8 cellular contexts compared by ENCODE assay signal in the genomic region with DNA sequence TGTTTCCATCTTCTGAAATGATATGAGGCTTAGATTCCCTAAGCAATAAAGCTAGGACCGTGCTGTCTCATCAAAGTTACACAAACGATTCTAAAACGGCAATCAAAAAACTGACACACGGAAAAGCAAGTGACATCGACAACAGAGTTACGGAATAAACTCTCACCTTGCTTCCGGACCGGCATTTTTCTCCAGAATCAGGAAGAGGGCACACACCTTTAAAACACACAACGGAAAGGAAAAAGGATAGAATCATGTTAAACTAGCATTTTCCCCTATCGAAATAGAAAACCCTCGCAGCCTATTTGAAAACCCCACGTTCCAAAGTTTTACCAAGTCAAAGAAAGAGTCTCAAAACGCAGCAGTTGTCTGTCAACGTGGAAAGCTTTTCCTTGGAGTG. TPM values are rescaled to one million over a fixed set of nuclear protein-coding genes. Genes with fewer than 3 reads are reported as not detected.
DNase-seq lines count a peak whose midpoint lies in the region; ATAC-seq and TF ChIP-seq lines count a peak whose summit lies in the region.

No MANE protein-coding gene starts in this region.

- TF ChIP-seq POLR2A in right lobe of liver (IDR thresholded peaks at IDR 0.05): no peak

- ATAC-seq in right lobe of liver: no peak

- H3K27ac ChIP-seq in ascending aorta (peak overlapping the region; percentile 89 to 91), right lobe of liver (peak overlapping the region; percentile 66 to 92 (median 83))

- H3K36me3 Mint-ChIP-seq in type B pancreatic cell: peaks cover 14% of the 10 kb centered on the region

- H3K4me3 ChIP-seq in AG10803 (ENCODE audit: low read length): peak overlapping the region; percentile 85
- H3K4me3 ChIP-seq in HFF-Myc (replicated peaks; ENCODE audit: low read depth, low read length): peak overlapping the region; percentile 77
- peak overlapping the region; percentile 87 to 98 for H3K4me3 ChIP-seq in ascending aorta
- H3K4me3 ChIP-seq in right lobe of liver: peak overlapping the region; percentile 93 to 98 (median 94)

- no peaks in the 10 kb centered on the region for H3K9me3 Mint-ChIP-seq in type B pancreatic cell

- H3K4me1 Mint-ChIP-seq in type B pancreatic cell (ENCODE audit: unreplicated experiment): peaks cover 22% of the 10 kb centered on the region

- no peak for TF ChIP-seq CTCF in AG10803 (conservative IDR thresholded peaks at IDR 0.05; ENCODE audit: low read length)
- TF ChIP-seq CTCF in HFF-Myc (IDR thresholded peaks at IDR 0.05; ENCODE audit: low read depth, low read length, missing control alignments): no peak
- no peak for TF ChIP-seq CTCF in ascending aorta (IDR thresholded peaks at IDR 0.05)
- no peak for TF ChIP-seq CTCF in right lobe of liver (IDR thresholded peaks at IDR 0.05)
- TF ChIP-seq CTCF in type B pancreatic cell (conservative IDR thresholded peaks at IDR 0.05): no peak

- H3K9me3 ChIP-seq in ascending aorta: no peaks in the 10 kb centered on the region
- H3K9me3 ChIP-seq in right lobe of liver: no peaks in the 10 kb centered on the region

- H3K27me3 ChIP-seq in ascending aorta (no peaks in the 10 kb centered on the region), right lobe of liver (no peaks in the 10 kb centered on the region)

- no peaks in the 10 kb centered on the region for H3K27me3 Mint-ChIP-seq in type B pancreatic cell

- H3K4me1 ChIP-seq in ascending aorta: peaks cover 0 to 14% of the 10 kb centered on the region in 2 donors
- peaks cover 0 to 22% (median 3%) of the 10 kb centered on the region in 4 donors for H3K4me1 ChIP-seq in right lobe of liver

- intact Hi-C loops in ascending aorta (cut with DNase I) (loop anchor here (5.0 kb wide), 4 partner anchors 55 to 1855 kb away; partner anchors contain the start of gene ACAP2), right lobe of liver (cut with DNase I) (no loop called here)

- H3K4me3 Mint-ChIP-seq in type B pancreatic cell: peak overlapping the region; percentile 96

- peak overlapping the region; percentile 94 for H3K27ac Mint-ChIP-seq in type B pancreatic cell

- no peaks in the 10 kb centered on the region for H3K36me3 ChIP-seq in ascending aorta
- peaks cover 0 to 9% (median 4%) of the 10 kb centered on the region in 4 donors for H3K36me3 ChIP-seq in right lobe of liver

- 0% methylated on average over 14 of the region's 14 CpGs for WGBS in right lobe of liver (ENCODE audit: insufficient coverage, low coverage, low lambda C conversion rate, missing lambda C conversion rate)

- DNase-seq in AG10803 (ENCODE audit: low read depth) (no peak), HFF-Myc (ENCODE audit: extremely low read depth, low read depth) (no peak), ascending aorta (ENCODE audit: low spot score in 2 of 2) (no peak), right lobe of liver (no peak), type B pancreatic cell (ENCODE audit: extremely low spot score, unreplicated experiment) (no peak), NCI-H2081 treated with DMSO at 0.1 percent for 48 hours (lab: John Stamatoyannopoulos, UW) (no peak), SKM-1 treated with dmso at 0.1 percent for 144 hours (lab: John Stamatoyannopoulos, UW; ENCODE audit: unreplicated experiment) (no peak), NCI-H1092 treated with DMSO at 0.1 percent for 48 hours (lab: John Stamatoyannopoulos, UW) (no peak)

RNA-seq across cellular contexts. Expression of gene DLG1, which starts 1.4 kb away (rescaled TPM):
- total RNA-seq in ascending aorta (31.0 TPM), right lobe of liver (10 to 100 TPM; 36.1 to 50.2 (median 44.2) TPM), type B pancreatic cell (ENCODE audit: low replicate concordance) (91.0 and 95.9 TPM in 2 replicates)
